ENCODE assay signal across 21 cellular contexts in genomic region chr5:139893873-139894272, GRCh38.
"Had no signal": no experiment of that assay in that cellular context is flagged by ENCODE, and none has a peak within 500 bp of the region (broad histone marks: within the 10 kb centered on the region; RNA-seq: fewer than 3 reads in every experiment).

No MANE protein-coding gene starts in this region.

- H3K36me3 ChIP-seq: spleen, suprapubic skin, tibial artery had no signal

- ATAC-seq: activated CD4-positive, alpha-beta T cell treated with anti-CD3 and anti-CD28 coated beads for 36 hours; activated CD8-positive, alpha-beta memory T cell treated with anti-CD3 and anti-CD28 coated beads, Interleukin-2, amount 10 ng/mL, durations not matched to agents 7 days and 5 days; activated CD8-positive, alpha-beta T cell treated with anti-CD3 and anti-CD28 coated beads, Interleukin-2, amount 10 ng/mL, durations not matched to agents 7 days and 5 days; activated naive CD8-positive, alpha-beta T cell treated with anti-CD3 and anti-CD28 coated beads, Interleukin-2, amount 50 U/mL, for 24 hours; foreskin keratinocyte; left lobe of liver; psoas muscle had no signal

- H3K4me3 ChIP-seq: lung, psoas muscle, spleen, suprapubic skin, tibial artery had no signal

- DNase-seq: activated CD4-positive, alpha-beta T cell treated with anti-CD3 and anti-CD28 coated beads for 36 hours; activated CD4-positive, CD25-positive, alpha-beta regulatory T cell; activated CD8-positive, alpha-beta memory T cell treated with anti-CD3 and anti-CD28 coated beads, Interleukin-2, amount 10 ng/mL, durations not matched to agents 7 days and 5 days; activated CD8-positive, alpha-beta T cell treated with anti-CD3 and anti-CD28 coated beads, Interleukin-2, amount 10 ng/mL, durations not matched to agents 7 days and 5 days; activated naive CD8-positive, alpha-beta T cell treated with anti-CD3 and anti-CD28 coated beads, Interleukin-2, amount 50 U/mL, for 24 hours; activated T-cell treated with anti-CD3 and anti-CD28 coated beads, Interleukin-2, amount 50 U/mL, for 48 hours; anterior cingulate cortex; caudate nucleus; endodermal cell; foreskin keratinocyte; naive B cell; occipital lobe; psoas muscle; right cardiac atrium; spleen; stimulated activated naive CD4-positive, alpha-beta T cell; tibial artery had no signal

- H3K9me3 ChIP-seq: psoas muscle, spleen, suprapubic skin, tibial artery had no signal

- H3K27ac ChIP-seq: foreskin keratinocyte, parathyroid adenoma, psoas muscle, spleen, suprapubic skin, tibial artery had no signal

- H3K4me1 ChIP-seq: foreskin keratinocyte, parathyroid adenoma had no signal

- H3K27me3 ChIP-seq: suprapubic skin, tibial artery had no signal
